6 cellular contexts compared by ENCODE assay signal in the genomic region with DNA sequence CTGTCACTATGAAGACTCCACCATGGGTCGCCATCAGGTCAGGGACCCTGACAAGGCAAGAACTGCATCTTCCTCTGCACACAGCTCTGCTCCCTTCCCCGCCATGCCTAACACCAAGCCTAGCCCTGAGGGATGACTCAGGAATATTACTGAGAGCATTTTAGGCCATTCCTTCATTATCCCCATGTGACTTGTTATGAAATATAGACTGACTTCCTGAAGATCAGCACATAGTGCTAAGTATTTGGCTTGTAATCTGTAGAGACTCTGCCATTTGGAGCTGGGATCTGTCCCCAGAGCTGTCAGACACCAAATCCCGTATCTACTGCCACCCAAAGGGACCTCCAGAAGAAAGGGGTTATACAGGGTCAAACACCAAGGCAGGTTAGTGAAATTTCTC. TPM values are rescaled to one million over a fixed set of nuclear protein-coding genes. Genes with fewer than 3 reads are reported as not detected.
DNase-seq lines count a peak whose midpoint lies in the region; ATAC-seq and TF ChIP-seq lines count a peak whose summit lies in the region.
"Not testable (repeated sequence)": the region's sequence is repeated elsewhere in the genome, so short reads cannot be mapped to it uniquely, and the experiment has no call there.

No MANE protein-coding gene starts in this region.

- not testable (repeated sequence) for H3K9me3 ChIP-seq in gastroesophageal sphincter, left lung, mucosa of descending colon

- H3K4me1 ChIP-seq in gastroesophageal sphincter; left lung; mucosa of descending colon (ENCODE audit: low read depth): not testable (repeated sequence)

- H3K36me3 ChIP-seq in gastroesophageal sphincter; left lung; mucosa of descending colon (ENCODE audit: low read depth): not testable (repeated sequence)

- H3K27me3 ChIP-seq in gastroesophageal sphincter, left lung: not testable (repeated sequence)

- TF ChIP-seq CTCF in gastroesophageal sphincter (IDR thresholded peaks at IDR 0.05); left lung (IDR thresholded peaks at IDR 0.05); mucosa of descending colon (IDR thresholded peaks at IDR 0.05): not testable (repeated sequence)

- TF ChIP-seq EP300 in gastroesophageal sphincter (IDR thresholded peaks at IDR 0.05): not testable (repeated sequence)

- not testable (repeated sequence) for DNase-seq in left cardiac atrium; left lung; mucosa of descending colon; sciatic nerve (ENCODE audit: low spot score)

- ATAC-seq in SK-N-SH treated with all-trans-retinoic acid at 6 μM for 48 hours: peak; percentile 27
- peak; percentile 77 for ATAC-seq in gastroesophageal sphincter
- ATAC-seq in left cardiac atrium: peak; percentile 77 to 78
- ATAC-seq in left lung: peak; percentile 75
- ATAC-seq in mucosa of descending colon: peak; percentile 63
- peak; percentile 81 for ATAC-seq in sciatic nerve

- H3K4me3 ChIP-seq in gastroesophageal sphincter, left lung, mucosa of descending colon: not testable (repeated sequence)

- no CpG with 5 or more reads among the region's 3 CpGs for WGBS in gastroesophageal sphincter (ENCODE audit: low coverage in 1 of 2), 2 donors

- H3K27ac ChIP-seq in gastroesophageal sphincter, left lung: not testable (repeated sequence)

- intact Hi-C loops in left cardiac atrium (cut with DNase I); left lung (cut with DNase I); mucosa of descending colon (cut with DNase I, micrococcal nuclease); sciatic nerve (cut with DNase I): not testable (repeated sequence)

- not testable (repeated sequence) for TF ChIP-seq POLR2A in gastroesophageal sphincter (IDR thresholded peaks at IDR 0.05)

RNA-seq across cellular contexts. Expression of a gene that starts 19.4 kb away (rescaled TPM):
- total RNA-seq in gastroesophageal sphincter (10 to 100 TPM in 3 of 4 donors, 1 to 10 TPM in 1; 8.9 to 42.5 (median 15.4) TPM), left cardiac atrium (10 to 100 TPM in 1 of 2 donors, 1 to 10 TPM in 1; 9.8 to 19.1 TPM), left lung (10 to 100 TPM; 16.2 to 31.7 TPM), mucosa of descending colon (10 to 100 TPM; 19.5 to 38.0 (median 24.9) TPM), sciatic nerve (16.6 TPM)

RNA-seq across cellular contexts. Expression of a gene that starts 47.2 kb away (rescaled TPM):
- total RNA-seq in gastroesophageal sphincter (1 to 10 TPM; 1.1 to 5.1 (median 2.1) TPM), left cardiac atrium (1 to 10 TPM; 1.5 to 2.4 TPM), left lung (1 to 10 TPM; 1.7 to 3.2 TPM), mucosa of descending colon (1 to 10 TPM; 2.9 to 6.5 (median 3.1) TPM), sciatic nerve (4.3 TPM)

Comparison
In these comparisons a context has a peak if more than half of its experiments do, and no peak if none do; other contexts are left out.
1. ATAC-seq: peak in every context shown above with its lines; median percentile 81 in sciatic nerve; 78 in left cardiac atrium; 77 in gastroesophageal sphincter; 75 in left lung; 63 in mucosa of descending colon; 27 in SK-N-SH treated with all-trans-retinoic acid at 6 μM for 48 hours.